Comparison of ENCODE assay signal across 8 cellular contexts in the genomic region with DNA sequence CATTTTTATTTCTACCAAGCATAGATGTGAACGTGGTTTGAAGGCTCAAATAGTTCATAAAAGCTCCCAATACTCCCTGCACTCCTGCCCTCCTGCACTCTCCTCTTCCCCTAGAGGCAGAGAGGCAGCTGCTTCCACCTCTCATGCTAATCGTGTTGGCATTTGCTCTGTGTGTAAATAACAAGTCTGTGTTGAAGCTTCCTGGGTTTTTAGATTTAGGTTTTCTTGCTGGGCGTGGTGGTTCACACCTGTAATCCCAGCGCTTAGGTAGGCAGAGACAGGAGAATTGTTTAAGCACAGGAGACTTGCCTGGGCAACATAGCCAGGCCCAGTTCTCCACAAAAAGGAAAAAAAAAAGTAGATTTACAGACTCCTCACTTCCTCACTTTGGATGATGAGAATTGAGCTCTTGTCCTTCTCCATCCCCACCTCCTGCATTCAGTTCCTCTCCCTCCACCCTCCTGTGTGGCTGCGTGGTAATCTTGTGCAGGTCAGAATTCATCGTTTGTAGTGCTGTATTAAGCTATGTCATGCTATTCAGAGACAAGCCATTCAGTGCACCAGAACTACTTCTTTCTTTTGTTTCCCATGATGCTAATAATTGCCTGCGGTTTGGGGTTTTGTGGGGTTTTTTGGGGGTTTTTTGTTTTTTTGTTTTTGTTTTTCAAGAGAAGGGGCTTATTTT. TPM values are rescaled to one million over a fixed set of nuclear protein-coding genes. Genes with fewer than 3 reads are reported as not detected.
A peak's percentile ranks its signal among the peaks of the same experiment; 100 is the strongest.
DNase-seq lines count a peak whose midpoint lies in the region; ATAC-seq and TF ChIP-seq lines count a peak whose summit lies in the region.

No MANE protein-coding gene starts in this region.

- ATAC-seq in GM19467 (IDR thresholded peaks at IDR 0.05; ENCODE audit: unreplicated experiment) (peak; percentile 50), HG03565 (IDR thresholded peaks at IDR 0.05; ENCODE audit: unreplicated experiment) (peak; percentile 90)

- no peak for TF ChIP-seq CTCF in GM13976 (IDR thresholded peaks at IDR 0.05; ENCODE audit: borderline replicate concordance, control extremely low read depth, extremely low read depth, insufficient read depth, missing control alignments)
- peak; percentile 20 for TF ChIP-seq CTCF in epithelial cell of proximal tubule (conservative IDR thresholded peaks at IDR 0.05; ENCODE audit: low read depth, low read length)

- in situ Hi-C loops in GM13976 (cut with MboI; ENCODE audit: low sequenced_read_pairs, unreplicated experiment), result no loop called here

- DNase-seq in GM13976 (ENCODE audit: low spot score) (peak; percentile 73), epithelial cell of proximal tubule (ENCODE audit: low read depth) (no peak), NCI-H187 treated with DMSO at 0.1 percent for 48 hours (lab: John Stamatoyannopoulos, UW) (no peak), NCI-H187 (lab: John Stamatoyannopoulos, UW) (no peak), HUDEP-2 (lab: John Stamatoyannopoulos, UW; ENCODE audit: unreplicated experiment in 76 of 76) (no peak), anterior cingulate cortex (lab: John Stamatoyannopoulos, UW) (no peak)

- no peak overlapping the region for H3K4me3 ChIP-seq in epithelial cell of proximal tubule (ENCODE audit: low read depth, low read length)

RNA-seq across cellular contexts. Expression of a gene that starts 37.4 kb away (rescaled TPM):
- total RNA-seq in epithelial cell of proximal tubule, result 28.5 and 63.8 TPM in 2 replicates

RNA-seq across cellular contexts. Expression of a gene that starts 58.8 kb away (rescaled TPM):
- 66.1 and 67.7 TPM in 2 replicates for total RNA-seq in epithelial cell of proximal tubule
